ENCODE assay signal across 14 cellular contexts in genomic region chr16:69253796-69254426, GRCh38. TPM values are rescaled to one million over a fixed set of nuclear protein-coding genes. Genes with fewer than 3 reads are reported as not detected.
DNase-seq lines count a peak whose midpoint lies in the region; ATAC-seq and TF ChIP-seq lines count a peak whose summit lies in the region.
"Had no signal": no experiment of that assay in that cellular context is flagged by ENCODE, and none has a peak within 500 bp of the region (broad histone marks: within the 10 kb centered on the region; RNA-seq: fewer than 3 reads in every experiment).

No MANE protein-coding gene starts in this region.

- H3K9me3 ChIP-seq in AG04450 (ENCODE audit: control insufficient read depth, insufficient read depth, low read length), result no peaks in the 10 kb centered on the region; the same call in 1 of the 2 replicates
- no peaks in the 10 kb centered on the region for H3K9me3 ChIP-seq in Peyer's patch
- no peaks in the 10 kb centered on the region for H3K9me3 ChIP-seq in prostate gland

- no peak for TF ChIP-seq CTCF in AG04450 (IDR thresholded peaks at IDR 0.05; ENCODE audit: low read depth, low read length)
- no peak for TF ChIP-seq CTCF in Peyer's patch (IDR thresholded peaks at IDR 0.05)
- TF ChIP-seq CTCF in prostate gland (IDR thresholded peaks at IDR 0.05), result no peak

- TF ChIP-seq POLR2A in Peyer's patch (IDR thresholded peaks at IDR 0.05) (no peak), prostate gland (IDR thresholded peaks at IDR 0.05) (no peak)

- H3K4me3 Mint-ChIP-seq in stimulated activated naive B cell treated with anti-CD40 and anti-IgM and Interleukin-4, amounts not matched to agents 10 μg/mL and 1 μg/mL and 100 μg/mL, for 72 hours, result no peak overlapping the region
- H3K4me3 Mint-ChIP-seq: memory B cell had no signal

- H3K36me3 ChIP-seq in Peyer's patch, result no peaks in the 10 kb centered on the region
- no peaks in the 10 kb centered on the region for H3K36me3 ChIP-seq in prostate gland

- no peaks in the 10 kb centered on the region for H3K36me3 Mint-ChIP-seq in stimulated activated naive B cell treated with anti-CD40 and anti-IgM and Interleukin-4, amounts not matched to agents 10 μg/mL and 1 μg/mL and 100 μg/mL, for 72 hours

- H3K4me3 ChIP-seq in AG04450 (ENCODE audit: low read depth, low read length) (no peak overlapping the region), Peyer's patch (no peak overlapping the region), prostate gland (no peak overlapping the region)

- CTCF ChIA-PET in AG04450 (lab: Charles Lee), result interaction anchor here (0.9 kb wide), 1 partner anchor 11 kb away, joined by 4 read pairs; no protein-coding TSS in a partner anchor

- intact Hi-C loops in prostate gland (cut with DNase I), result no loop called here

- H3K4me1 ChIP-seq in Peyer's patch (peaks cover 0 to 7% (median 0%) of the 10 kb centered on the region in 4 donors), prostate gland (replicated peaks) (peaks cover 5% of the 10 kb centered on the region)

- WGBS in prostate gland, result 31% methylated on average over 5 of the region's 5 CpGs

- H3K27ac Mint-ChIP-seq in stimulated activated naive B cell treated with anti-CD40 and anti-IgM and Interleukin-4, amounts not matched to agents 10 μg/mL and 1 μg/mL and 100 μg/mL, for 72 hours, result no peak overlapping the region
- H3K27ac Mint-ChIP-seq: memory B cell had no signal

- H3K9me3 Mint-ChIP-seq in stimulated activated naive B cell treated with anti-CD40 and anti-IgM and Interleukin-4, amounts not matched to agents 10 μg/mL and 1 μg/mL and 100 μg/mL, for 72 hours, result no peaks in the 10 kb centered on the region
- H3K9me3 Mint-ChIP-seq: memory B cell had no signal

- H3K4me1 Mint-ChIP-seq in stimulated activated naive B cell treated with anti-CD40 and anti-IgM and Interleukin-4, amounts not matched to agents 10 μg/mL and 1 μg/mL and 100 μg/mL, for 72 hours, result peaks cover 0 to 4% of the 10 kb centered on the region in 2 donors
- H3K4me1 Mint-ChIP-seq: memory B cell had no signal

- ATAC-seq in GM19452 (IDR thresholded peaks at IDR 0.05; ENCODE audit: unreplicated experiment), result no peak
- no peak for ATAC-seq in stimulated activated naive B cell treated with anti-CD40 and anti-IgM and Interleukin-4, amounts not matched to agents 10 μg/mL and 1 μg/mL and 100 μg/mL, for 72 hours (replicated peaks)

- H3K27ac ChIP-seq in AG04450 (ENCODE audit: low read depth, low read length) (peak overlapping the region; percentile 31), Peyer's patch (peak overlapping the region in 3 of 4 donors; percentile 1 to 52 (median 38)), prostate gland (peak overlapping the region; percentile 59 to 73)

- POLR2A ChIA-PET in AG04450 (lab: Yijun Ruan, JAX), result interaction anchor here (0.5 kb wide), 2 partner anchors 32 to 87 kb away, joined by 3 to 4 read pairs; no protein-coding TSS in a partner anchor

- no peaks in the 10 kb centered on the region for H3K27me3 Mint-ChIP-seq in stimulated activated naive B cell treated with anti-CD40 and anti-IgM and Interleukin-4, amounts not matched to agents 10 μg/mL and 1 μg/mL and 100 μg/mL, for 72 hours
- H3K27me3 Mint-ChIP-seq: memory B cell had no signal

- no peak for DNase-seq in AG04450 (ENCODE audit: low read depth, low spot score)
- DNase-seq in Peyer's patch, result no peak
- peak; percentile 63 for DNase-seq in fibroblast of peridontal ligament (ENCODE audit: extremely low read depth)
- peak; percentile 47 for DNase-seq in prostate gland (ENCODE audit: low spot score)
- no peak for DNase-seq in inferior parietal cortex (ENCODE audit: extremely low spot score)
- DNase-seq in NCI-H1105 treated with DMSO at 0.1 percent for 48 hours (lab: John Stamatoyannopoulos, UW), result no peak
- DNase-seq in stimulated activated naive B cell treated with anti-CD40 and anti-IgM and Interleukin-4, amounts not matched to agents 10 μg/mL and 1 μg/mL and 100 μg/mL, for 72 hours, result no peak
- DNase-seq: activated T-cell treated with anti-CD3 and anti-CD28 coated beads, Interleukin-2, amount 50 U/mL, for 48 hours; anterior cingulate cortex; DMS79 treated with DMSO at 0.1 percent for 48 hours; NCI-H774; SHP77 treated with DMSO at 0.1 percent for 48 hours had no signal

- H3K27me3 ChIP-seq in AG04450 (ENCODE audit: control insufficient read depth, insufficient read depth, low read length) (no peaks in the 10 kb centered on the region), Peyer's patch (no peaks in the 10 kb centered on the region), prostate gland (replicated peaks; ENCODE audit: insufficient read depth) (no peaks in the 10 kb centered on the region)

RNA-seq across cellular contexts. Expression of gene VPS4A, which starts 57.2 kb away (rescaled TPM):
- 12.8 and 16.6 TPM in 2 replicates for polyA plus RNA-seq in AG04450 (2011; rRNA removed)
- polyA minus RNA-seq in AG04450 (2011; rRNA and poly(A)+ RNA removed), result 21.7 and 29.9 TPM in 2 replicates
- total RNA-seq in Peyer's patch (10 to 100 TPM; 37.1 to 63.1 (median 47.8) TPM), prostate gland (10 to 100 TPM; 44.8 to 46.1 TPM)

Comparison
In these comparisons a context has a peak if more than half of its experiments do, and no peak if none do; other contexts are left out.
1. DNase-seq: peak in fibroblast of peridontal ligament (single experiment) and prostate gland (single experiment); none in AG04450 (single experiment), Peyer's patch (0 of 3), inferior parietal cortex (single experiment), NCI-H1105 treated with DMSO at 0.1 percent for 48 hours (single experiment) and stimulated activated naive B cell treated with anti-CD40 and anti-IgM and Interleukin-4, amounts not matched to agents 10 μg/mL and 1 μg/mL and 100 μg/mL, for 72 hours (single experiment).
2. Peak in every context shown above with its lines, with median percentiles within 50 percentile points of each other: H3K27ac ChIP-seq.